Comparison of ENCODE assay signal across 1 cellular context in the genomic region with DNA sequence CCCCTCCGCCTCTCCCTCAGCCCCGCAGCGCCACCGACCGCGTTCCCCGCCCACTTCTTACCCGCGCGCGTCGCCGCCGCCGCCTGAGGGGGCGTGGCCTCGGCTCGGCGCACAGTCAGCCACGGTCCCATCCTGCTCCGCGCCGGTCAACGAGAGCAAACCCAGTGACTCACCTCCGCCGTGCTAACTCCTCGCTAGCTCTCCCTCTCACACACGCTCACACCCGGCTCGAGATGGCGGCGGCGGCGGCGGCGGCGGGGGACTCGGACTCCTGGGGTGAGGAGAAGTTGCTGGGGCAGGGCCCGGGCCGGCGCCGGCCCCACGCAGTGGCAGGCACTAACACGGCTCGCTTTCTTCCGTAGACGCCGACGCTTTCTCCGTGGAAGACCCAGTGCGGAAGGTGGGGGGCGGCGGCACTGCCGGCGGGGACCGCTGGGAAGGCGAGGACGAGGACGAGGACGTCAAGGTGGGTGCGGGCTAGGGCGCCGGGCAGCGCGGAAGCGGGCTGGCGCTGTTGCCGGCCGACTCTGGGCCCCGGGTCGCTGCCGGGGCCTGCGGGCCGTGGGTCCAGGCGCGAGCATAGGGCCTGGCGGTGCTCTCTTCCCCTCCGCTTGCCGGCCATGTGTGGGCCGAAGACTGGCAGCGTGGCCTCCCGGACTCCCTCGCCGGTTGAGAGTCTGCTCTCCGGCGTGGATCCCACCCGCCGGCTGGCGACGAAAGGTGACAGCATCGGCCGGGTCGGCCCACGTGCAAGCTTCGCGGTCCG.
A peak's percentile ranks its signal among the peaks of the same experiment; 100 is the strongest.
TF ChIP-seq lines count a peak whose summit lies in the region.

A gene with protein sequence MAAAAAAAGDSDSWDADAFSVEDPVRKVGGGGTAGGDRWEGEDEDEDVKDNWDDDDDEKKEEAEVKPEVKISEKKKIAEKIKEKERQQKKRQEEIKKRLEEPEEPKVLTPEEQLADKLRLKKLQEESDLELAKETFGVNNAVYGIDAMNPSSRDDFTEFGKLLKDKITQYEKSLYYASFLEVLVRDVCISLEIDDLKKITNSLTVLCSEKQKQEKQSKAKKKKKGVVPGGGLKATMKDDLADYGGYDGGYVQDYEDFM (plus strand): TSS at position 186 of the 766 bp plus-strand sequence. CDS start 48 bp downstream, at position 234.

TF ChIP-seq in K562, 482 proteins besides CTCF, POLR2A, EP300 and RAD21 (continued from another document and continues in another):
- TF ChIP-seq, protein P1, sequence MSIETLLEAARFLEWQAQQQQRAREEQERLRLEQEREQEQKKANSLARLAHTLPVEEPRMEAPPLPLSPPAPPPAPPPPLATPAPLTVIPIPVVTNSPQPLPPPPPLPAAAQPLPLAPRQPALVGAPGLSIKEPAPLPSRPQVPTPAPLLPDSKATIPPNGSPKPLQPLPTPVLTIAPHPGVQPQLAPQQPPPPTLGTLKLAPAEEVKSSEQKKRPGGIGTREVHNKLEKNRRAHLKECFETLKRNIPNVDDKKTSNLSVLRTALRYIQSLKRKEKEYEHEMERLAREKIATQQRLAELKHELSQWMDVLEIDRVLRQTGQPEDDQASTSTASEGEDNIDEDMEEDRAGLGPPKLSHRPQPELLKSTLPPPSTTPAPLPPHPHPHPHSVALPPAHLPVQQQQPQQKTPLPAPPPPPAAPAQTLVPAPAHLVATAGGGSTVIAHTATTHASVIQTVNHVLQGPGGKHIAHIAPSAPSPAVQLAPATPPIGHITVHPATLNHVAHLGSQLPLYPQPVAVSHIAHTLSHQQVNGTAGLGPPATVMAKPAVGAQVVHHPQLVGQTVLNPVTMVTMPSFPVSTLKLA (conservative IDR thresholded peaks at IDR 0.05) = peak in 1 of 2 experiments; percentile 84; a peak in 3 of 4 replicates
- no peak for TF ChIP-seq MCM3 (IDR thresholded peaks at IDR 0.05)
- TF ChIP-seq, protein P2, sequence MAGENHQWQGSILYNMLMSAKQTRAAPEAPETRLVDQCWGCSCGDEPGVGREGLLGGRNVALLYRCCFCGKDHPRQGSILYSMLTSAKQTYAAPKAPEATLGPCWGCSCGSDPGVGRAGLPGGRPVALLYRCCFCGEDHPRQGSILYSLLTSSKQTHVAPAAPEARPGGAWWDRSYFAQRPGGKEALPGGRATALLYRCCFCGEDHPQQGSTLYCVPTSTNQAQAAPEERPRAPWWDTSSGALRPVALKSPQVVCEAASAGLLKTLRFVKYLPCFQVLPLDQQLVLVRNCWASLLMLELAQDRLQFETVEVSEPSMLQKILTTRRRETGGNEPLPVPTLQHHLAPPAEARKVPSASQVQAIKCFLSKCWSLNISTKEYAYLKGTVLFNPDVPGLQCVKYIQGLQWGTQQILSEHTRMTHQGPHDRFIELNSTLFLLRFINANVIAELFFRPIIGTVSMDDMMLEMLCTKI (IDR thresholded peaks at IDR 0.05; ENCODE audit: partially characterized antibody) = no peak
- TF ChIP-seq CCNT2 (IDR thresholded peaks at IDR 0.05; ENCODE audit: borderline replicate concordance, extremely low read depth, insufficient read length, low read depth, low read length) = peak; percentile 67
- TF ChIP-seq, protein P3, sequence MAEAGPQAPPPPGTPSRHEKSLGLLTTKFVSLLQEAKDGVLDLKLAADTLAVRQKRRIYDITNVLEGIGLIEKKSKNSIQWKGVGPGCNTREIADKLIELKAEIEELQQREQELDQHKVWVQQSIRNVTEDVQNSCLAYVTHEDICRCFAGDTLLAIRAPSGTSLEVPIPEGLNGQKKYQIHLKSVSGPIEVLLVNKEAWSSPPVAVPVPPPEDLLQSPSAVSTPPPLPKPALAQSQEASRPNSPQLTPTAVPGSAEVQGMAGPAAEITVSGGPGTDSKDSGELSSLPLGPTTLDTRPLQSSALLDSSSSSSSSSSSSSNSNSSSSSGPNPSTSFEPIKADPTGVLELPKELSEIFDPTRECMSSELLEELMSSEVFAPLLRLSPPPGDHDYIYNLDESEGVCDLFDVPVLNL (CRISPR knock-in tag; IDR thresholded peaks at IDR 0.05; ENCODE audit: low read depth) = no peak
- no peak for TF ChIP-seq ZNF133 (CRISPR knock-in tag; IDR thresholded peaks at IDR 0.05)
- peak; percentile 18; the same call in 1 of the 2 replicates for TF ChIP-seq BHLHE40 (IDR thresholded peaks at IDR 0.05; ENCODE audit: low read length)
- TF ChIP-seq FOSL1 (tag; conservative IDR thresholded peaks at IDR 0.05) = peak; percentile 93
- no peak; the same call in 1 of the 2 replicates for TF ChIP-seq NCOR1 (IDR thresholded peaks at IDR 0.05)
- TF ChIP-seq, protein P4, sequence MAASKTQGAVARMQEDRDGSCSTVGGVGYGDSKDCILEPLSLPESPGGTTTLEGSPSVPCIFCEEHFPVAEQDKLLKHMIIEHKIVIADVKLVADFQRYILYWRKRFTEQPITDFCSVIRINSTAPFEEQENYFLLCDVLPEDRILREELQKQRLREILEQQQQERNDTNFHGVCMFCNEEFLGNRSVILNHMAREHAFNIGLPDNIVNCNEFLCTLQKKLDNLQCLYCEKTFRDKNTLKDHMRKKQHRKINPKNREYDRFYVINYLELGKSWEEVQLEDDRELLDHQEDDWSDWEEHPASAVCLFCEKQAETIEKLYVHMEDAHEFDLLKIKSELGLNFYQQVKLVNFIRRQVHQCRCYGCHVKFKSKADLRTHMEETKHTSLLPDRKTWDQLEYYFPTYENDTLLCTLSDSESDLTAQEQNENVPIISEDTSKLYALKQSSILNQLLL (CRISPR knock-in tag; IDR thresholded peaks at IDR 0.05; ENCODE audit: borderline replicate concordance) = no peak
- no peak for TF ChIP-seq NR2C2 (CRISPR knock-in tag; IDR thresholded peaks at IDR 0.05)
- TF ChIP-seq NR2C2 (tag; IDR thresholded peaks at IDR 0.05) = no peak
- peak; percentile 57; the same call in 1 of the 2 replicates for TF ChIP-seq ZNF263 (CRISPR knock-in tag; IDR thresholded peaks at IDR 0.05; ENCODE audit: borderline replicate concordance)
- no peak for TF ChIP-seq ZNF134 (CRISPR knock-in tag; conservative IDR thresholded peaks at IDR 0.05)
- no peak for TF ChIP-seq SIN3B (IDR thresholded peaks at IDR 0.05; ENCODE audit: low read depth)
- TF ChIP-seq, protein P5, sequence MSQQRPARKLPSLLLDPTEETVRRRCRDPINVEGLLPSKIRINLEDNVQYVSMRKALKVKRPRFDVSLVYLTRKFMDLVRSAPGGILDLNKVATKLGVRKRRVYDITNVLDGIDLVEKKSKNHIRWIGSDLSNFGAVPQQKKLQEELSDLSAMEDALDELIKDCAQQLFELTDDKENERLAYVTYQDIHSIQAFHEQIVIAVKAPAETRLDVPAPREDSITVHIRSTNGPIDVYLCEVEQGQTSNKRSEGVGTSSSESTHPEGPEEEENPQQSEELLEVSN (IDR thresholded peaks at IDR 0.05; ENCODE audit: borderline replicate concordance in 1 of 2, extremely low read depth in 1 of 2, insufficient read depth in 1 of 2, insufficient read length in 1 of 2, low read depth in 1 of 2, low read length in 1 of 2, poor library complexity in 1 of 2, severe bottlenecking in 1 of 2) = peak; percentile 79 to 81
- TF ChIP-seq, protein P6, sequence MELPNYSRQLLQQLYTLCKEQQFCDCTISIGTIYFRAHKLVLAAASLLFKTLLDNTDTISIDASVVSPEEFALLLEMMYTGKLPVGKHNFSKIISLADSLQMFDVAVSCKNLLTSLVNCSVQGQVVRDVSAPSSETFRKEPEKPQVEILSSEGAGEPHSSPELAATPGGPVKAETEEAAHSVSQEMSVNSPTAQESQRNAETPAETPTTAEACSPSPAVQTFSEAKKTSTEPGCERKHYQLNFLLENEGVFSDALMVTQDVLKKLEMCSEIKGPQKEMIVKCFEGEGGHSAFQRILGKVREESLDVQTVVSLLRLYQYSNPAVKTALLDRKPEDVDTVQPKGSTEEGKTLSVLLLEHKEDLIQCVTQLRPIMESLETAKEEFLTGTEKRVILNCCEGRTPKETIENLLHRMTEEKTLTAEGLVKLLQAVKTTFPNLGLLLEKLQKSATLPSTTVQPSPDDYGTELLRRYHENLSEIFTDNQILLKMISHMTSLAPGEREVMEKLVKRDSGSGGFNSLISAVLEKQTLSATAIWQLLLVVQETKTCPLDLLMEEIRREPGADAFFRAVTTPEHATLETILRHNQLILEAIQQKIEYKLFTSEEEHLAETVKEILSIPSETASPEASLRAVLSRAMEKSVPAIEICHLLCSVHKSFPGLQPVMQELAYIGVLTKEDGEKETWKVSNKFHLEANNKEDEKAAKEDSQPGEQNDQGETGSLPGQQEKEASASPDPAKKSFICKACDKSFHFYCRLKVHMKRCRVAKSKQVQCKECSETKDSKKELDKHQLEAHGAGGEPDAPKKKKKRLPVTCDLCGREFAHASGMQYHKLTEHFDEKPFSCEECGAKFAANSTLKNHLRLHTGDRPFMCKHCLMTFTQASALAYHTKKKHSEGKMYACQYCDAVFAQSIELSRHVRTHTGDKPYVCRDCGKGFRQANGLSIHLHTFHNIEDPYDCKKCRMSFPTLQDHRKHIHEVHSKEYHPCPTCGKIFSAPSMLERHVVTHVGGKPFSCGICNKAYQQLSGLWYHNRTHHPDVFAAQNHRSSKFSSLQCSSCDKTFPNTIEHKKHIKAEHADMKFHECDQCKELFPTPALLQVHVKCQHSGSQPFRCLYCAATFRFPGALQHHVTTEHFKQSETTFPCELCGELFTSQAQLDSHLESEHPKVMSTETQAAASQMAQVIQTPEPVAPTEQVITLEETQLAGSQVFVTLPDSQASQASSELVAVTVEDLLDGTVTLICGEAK (IDR thresholded peaks at IDR 0.05) = no peak
- TF ChIP-seq, protein P6 (CRISPR knock-in tag; IDR thresholded peaks at IDR 0.05) = no peak
- TF ChIP-seq ZNF311 (CRISPR knock-in tag; IDR thresholded peaks at IDR 0.05) = no peak
- TF ChIP-seq CBFA2T2 (conservative IDR thresholded peaks at IDR 0.05) = no peak
- TF ChIP-seq ZNF77 (CRISPR knock-in tag; IDR thresholded peaks at IDR 0.05) = no peak
- TF ChIP-seq, protein P7, sequence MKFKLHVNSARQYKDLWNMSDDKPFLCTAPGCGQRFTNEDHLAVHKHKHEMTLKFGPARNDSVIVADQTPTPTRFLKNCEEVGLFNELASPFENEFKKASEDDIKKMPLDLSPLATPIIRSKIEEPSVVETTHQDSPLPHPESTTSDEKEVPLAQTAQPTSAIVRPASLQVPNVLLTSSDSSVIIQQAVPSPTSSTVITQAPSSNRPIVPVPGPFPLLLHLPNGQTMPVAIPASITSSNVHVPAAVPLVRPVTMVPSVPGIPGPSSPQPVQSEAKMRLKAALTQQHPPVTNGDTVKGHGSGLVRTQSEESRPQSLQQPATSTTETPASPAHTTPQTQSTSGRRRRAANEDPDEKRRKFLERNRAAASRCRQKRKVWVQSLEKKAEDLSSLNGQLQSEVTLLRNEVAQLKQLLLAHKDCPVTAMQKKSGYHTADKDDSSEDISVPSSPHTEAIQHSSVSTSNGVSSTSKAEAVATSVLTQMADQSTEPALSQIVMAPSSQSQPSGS (CRISPR knock-in tag; IDR thresholded peaks at IDR 0.05) = peak; percentile 72; the same call in 1 of the 2 replicates
- TF ChIP-seq ZBTB17 (CRISPR knock-in tag; IDR thresholded peaks at IDR 0.05) = no peak; the same call in 1 of the 2 replicates
- TF ChIP-seq RFX5 (IDR thresholded peaks at IDR 0.05; ENCODE audit: low read depth, low read length) = no peak
- TF ChIP-seq, protein P8, sequence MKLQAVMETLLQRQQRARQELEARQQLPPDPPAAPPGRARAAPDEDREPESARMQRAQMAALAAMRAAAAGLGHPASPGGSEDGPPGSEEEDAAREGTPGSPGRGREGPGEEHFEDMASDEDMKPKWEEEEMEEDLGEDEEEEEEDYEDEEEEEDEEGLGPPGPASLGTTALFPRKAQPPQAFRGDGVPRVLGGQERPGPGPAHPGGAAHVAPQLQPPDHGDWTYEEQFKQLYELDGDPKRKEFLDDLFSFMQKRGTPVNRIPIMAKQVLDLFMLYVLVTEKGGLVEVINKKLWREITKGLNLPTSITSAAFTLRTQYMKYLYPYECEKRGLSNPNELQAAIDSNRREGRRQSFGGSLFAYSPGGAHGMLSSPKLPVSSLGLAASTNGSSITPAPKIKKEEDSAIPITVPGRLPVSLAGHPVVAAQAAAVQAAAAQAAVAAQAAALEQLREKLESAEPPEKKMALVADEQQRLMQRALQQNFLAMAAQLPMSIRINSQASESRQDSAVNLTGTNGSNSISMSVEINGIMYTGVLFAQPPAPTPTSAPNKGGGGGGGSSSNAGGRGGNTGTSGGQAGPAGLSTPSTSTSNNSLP (IDR thresholded peaks at IDR 0.05; ENCODE audit: borderline replicate concordance, low read depth, low read length) = no peak
- TF ChIP-seq L3MBTL2 (IDR thresholded peaks at IDR 0.05) = peak; percentile 95
- no peak for TF ChIP-seq DDX20 (tag; IDR thresholded peaks at IDR 0.05; ENCODE audit: low read depth)
- TF ChIP-seq, protein P9, sequence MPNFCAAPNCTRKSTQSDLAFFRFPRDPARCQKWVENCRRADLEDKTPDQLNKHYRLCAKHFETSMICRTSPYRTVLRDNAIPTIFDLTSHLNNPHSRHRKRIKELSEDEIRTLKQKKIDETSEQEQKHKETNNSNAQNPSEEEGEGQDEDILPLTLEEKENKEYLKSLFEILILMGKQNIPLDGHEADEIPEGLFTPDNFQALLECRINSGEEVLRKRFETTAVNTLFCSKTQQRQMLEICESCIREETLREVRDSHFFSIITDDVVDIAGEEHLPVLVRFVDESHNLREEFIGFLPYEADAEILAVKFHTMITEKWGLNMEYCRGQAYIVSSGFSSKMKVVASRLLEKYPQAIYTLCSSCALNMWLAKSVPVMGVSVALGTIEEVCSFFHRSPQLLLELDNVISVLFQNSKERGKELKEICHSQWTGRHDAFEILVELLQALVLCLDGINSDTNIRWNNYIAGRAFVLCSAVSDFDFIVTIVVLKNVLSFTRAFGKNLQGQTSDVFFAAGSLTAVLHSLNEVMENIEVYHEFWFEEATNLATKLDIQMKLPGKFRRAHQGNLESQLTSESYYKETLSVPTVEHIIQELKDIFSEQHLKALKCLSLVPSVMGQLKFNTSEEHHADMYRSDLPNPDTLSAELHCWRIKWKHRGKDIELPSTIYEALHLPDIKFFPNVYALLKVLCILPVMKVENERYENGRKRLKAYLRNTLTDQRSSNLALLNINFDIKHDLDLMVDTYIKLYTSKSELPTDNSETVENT (CRISPR knock-in tag; IDR thresholded peaks at IDR 0.05) = peak; percentile 83
- no peak for TF ChIP-seq PYGO2 (tag; IDR thresholded peaks at IDR 0.05)
- TF ChIP-seq BRCA1 (IDR thresholded peaks at IDR 0.05) = no peak
- TF ChIP-seq BRCA1 (CRISPR knock-in tag; IDR thresholded peaks at IDR 0.05) = no peak
